9 cellular contexts compared by ENCODE assay signal in the genomic region with DNA sequence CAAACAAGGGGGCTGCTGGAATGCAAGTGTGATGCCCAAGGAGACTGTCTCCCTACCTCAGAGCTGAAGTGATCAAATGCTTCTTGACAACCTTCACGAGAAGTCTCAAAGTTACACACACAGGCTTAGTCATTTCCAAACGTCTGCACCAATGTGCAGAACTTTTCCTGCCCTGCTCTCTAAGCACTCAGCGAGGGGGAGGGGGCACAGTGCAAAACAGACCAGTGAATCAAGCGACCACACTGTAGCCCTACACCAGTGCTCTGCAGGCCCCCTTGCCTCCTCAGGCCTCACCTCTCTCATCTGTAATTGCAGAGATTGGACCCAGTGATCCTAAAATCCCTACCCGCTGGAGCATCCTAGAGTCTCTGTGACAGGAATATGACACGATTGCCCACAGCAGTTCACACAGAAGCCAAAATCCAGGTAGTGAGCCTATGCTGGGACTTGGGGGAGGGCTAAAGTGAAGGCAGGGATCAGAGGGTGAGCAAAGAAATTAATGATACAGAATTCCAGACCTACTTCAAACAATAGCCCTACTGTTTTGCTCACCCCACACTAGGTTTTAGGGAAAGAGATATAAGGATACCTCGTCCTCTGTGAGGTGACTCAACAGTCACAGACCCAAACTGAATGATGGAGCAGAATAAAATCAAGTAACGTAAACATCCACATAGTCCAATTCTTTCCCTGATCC. TPM values are rescaled to one million over a fixed set of nuclear protein-coding genes. Genes with fewer than 3 reads are reported as not detected.
DNase-seq lines count a peak whose midpoint lies in the region; FAIRE-seq and TF ChIP-seq lines count a peak whose summit lies in the region.
"Had no signal": no experiment of that assay in that cellular context is flagged by ENCODE, and none has a peak within 500 bp of the region (broad histone marks: within the 10 kb centered on the region; RNA-seq: fewer than 3 reads in every experiment).

No MANE protein-coding gene starts in this region.

- FAIRE-seq in RCC 7860 (lab: Jason Lieb, UNC) (no peak), small intestine (lab: Jason Lieb, UNC) (no peak)

- peak overlapping the region; percentile 15 for H3K4me3 ChIP-seq in choroid plexus epithelial cell (ENCODE audit: low read depth, low read length)
- H3K4me3 ChIP-seq in sigmoid colon = peak overlapping the region in 3 of 4 donors; percentile 23 to 35 (median 33)
- H3K4me3 ChIP-seq in small intestine (ENCODE audit: low read depth in 1 of 2, low read length in 2 of 2) = no peak overlapping the region

- TF ChIP-seq POLR2A in sigmoid colon (IDR thresholded peaks at IDR 0.05) = no peak

- H3K9me3 ChIP-seq in sigmoid colon (no peaks in the 10 kb centered on the region), small intestine (ENCODE audit: control insufficient read depth, low read depth) (no peaks in the 10 kb centered on the region)

- intact Hi-C loops in sigmoid colon (cut with DNase I) = no loop called here

- TF ChIP-seq EP300 in sigmoid colon (IDR thresholded peaks at IDR 0.05) = no peak

- H3K36me3 ChIP-seq in sigmoid colon = no peaks in the 10 kb centered on the region
- no peaks in the 10 kb centered on the region for H3K36me3 ChIP-seq in small intestine (ENCODE audit: control insufficient read depth in 2 of 2, insufficient read depth in 2 of 2, low read length in 2 of 2)
- H3K36me3 ChIP-seq: WERI-Rb-1 had no signal

- WGBS in sigmoid colon, 2 donors = 64 to 83% methylated on average over 8 of the region's 8 CpGs
- 70 to 79% (median 73%) methylated on average over 8 of the region's 8 CpGs for WGBS in small intestine, 3 donors

- H3K27me3 ChIP-seq in sigmoid colon (no peaks in the 10 kb centered on the region), small intestine (ENCODE audit: control insufficient read depth in 2 of 2, insufficient read depth in 2 of 2, low read length in 2 of 2) (no peaks in the 10 kb centered on the region)

- H3K4me1 ChIP-seq in sigmoid colon = peaks cover 0 to 52% (median 32%) of the 10 kb centered on the region in 4 donors
- peaks cover 0 to 12% of the 10 kb centered on the region in 2 donors for H3K4me1 ChIP-seq in small intestine (ENCODE audit: control insufficient read depth in 2 of 2, insufficient read depth in 1 of 2, low read depth in 1 of 2, low read length in 1 of 2)

- peak; percentile 30 for DNase-seq in GM03348 (ENCODE audit: low spot score)
- peak; percentile 36 for DNase-seq in RCC 7860 (ENCODE audit: low spot score)
- DNase-seq in choroid plexus epithelial cell (ENCODE audit: low read depth) = peak; percentile 65
- DNase-seq in sigmoid colon = no peak
- no peak for DNase-seq in small intestine
- no peak for DNase-seq in SIG-M5 treated with dmso at 0.1 percent for 504 hours (lab: John Stamatoyannopoulos, UW; ENCODE audit: unreplicated experiment)
- DNase-seq in DMS153 (lab: John Stamatoyannopoulos, UW) = no peak
- DNase-seq in nucleus accumbens (lab: John Stamatoyannopoulos, UW) = no peak
- DNase-seq: WERI-Rb-1 had no signal

- H3K27ac ChIP-seq in sigmoid colon (peak overlapping the region in 3 of 4 donors; percentile 61 to 74 (median 66)), small intestine (ENCODE audit: low read depth in 1 of 2, low read length in 1 of 2) (no peak overlapping the region)
- H3K27ac ChIP-seq: WERI-Rb-1 had no signal

- TF ChIP-seq CTCF in choroid plexus epithelial cell (conservative IDR thresholded peaks at IDR 0.05; ENCODE audit: low read depth, low read length) (no peak), sigmoid colon (IDR thresholded peaks at IDR 0.05) (no peak)

RNA-seq across cellular contexts. Expression of a gene that starts 56.4 kb away (rescaled TPM):
- total RNA-seq in sigmoid colon = 10 to 100 TPM; 37.7 to 95.3 (median 59.9) TPM
- 1 to 10 TPM; 4.8 to 8.6 (median 7.2) TPM for polyA plus RNA-seq in sigmoid colon
- polyA plus RNA-seq in small intestine = 1 to 10 TPM; 4.6 to 6.5 (median 5.4) TPM

Comparison
In these comparisons a context has a peak if more than half of its experiments do, and no peak if none do; other contexts are left out.
1. DNase-seq: peak in GM03348 (single experiment), RCC 7860 (single experiment) and choroid plexus epithelial cell (single experiment); none in sigmoid colon (single experiment), small intestine (single experiment), SIG-M5 treated with dmso at 0.1 percent for 504 hours (single experiment), DMS153 (single experiment) and nucleus accumbens (0 of 56).
2. H3K4me3 ChIP-seq: peak in choroid plexus epithelial cell (single experiment) and sigmoid colon (3 of 4); none in small intestine (0 of 2).
3. H3K27ac ChIP-seq: peak in sigmoid colon (3 of 4); none in small intestine (0 of 2).